In the genomic region with DNA sequence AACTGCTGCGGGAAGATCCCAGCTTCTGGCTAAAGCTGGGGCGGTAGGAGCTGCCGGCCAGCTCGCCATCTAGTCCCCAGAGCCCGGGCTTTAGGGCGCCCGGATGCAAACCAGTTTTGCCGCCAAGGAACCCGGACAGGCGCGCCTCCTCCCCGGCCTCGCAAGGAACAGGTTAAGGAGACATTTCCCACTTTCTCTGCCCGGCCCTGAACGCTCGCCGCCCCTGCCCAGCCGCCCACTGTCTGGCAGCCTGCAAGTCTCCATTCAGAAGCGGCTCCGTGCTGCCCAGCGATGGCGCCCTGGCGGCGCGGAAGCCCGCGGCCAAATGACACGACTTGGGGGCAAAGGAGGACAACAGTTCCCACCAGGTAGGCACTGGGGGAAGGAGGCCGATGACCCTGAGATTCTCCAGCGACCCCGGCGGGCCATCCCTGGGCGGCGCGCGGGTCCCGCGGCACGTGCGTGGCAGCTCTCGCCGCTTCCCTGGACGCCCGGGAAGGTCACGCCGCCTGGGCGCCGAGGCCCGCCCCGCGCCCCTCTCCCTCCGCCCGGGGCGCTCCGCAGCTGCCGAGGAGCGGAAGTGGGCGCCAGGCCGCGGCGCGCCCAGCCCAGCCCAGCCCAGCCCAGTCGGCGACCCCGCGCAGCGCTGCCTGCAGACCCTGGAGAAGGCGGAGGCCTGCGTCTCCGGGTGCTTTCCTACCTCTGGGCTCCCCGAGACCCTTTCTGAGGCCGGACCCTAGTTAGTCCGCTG, we compare ENCODE assay signal across 8 cellular contexts. TPM values are rescaled to one million over a fixed set of nuclear protein-coding genes. Genes with fewer than 3 reads are reported as not detected.
DNase-seq lines count a peak whose midpoint lies in the region; ATAC-seq and TF ChIP-seq lines count a peak whose summit lies in the region.

No MANE protein-coding gene starts in this region.

- H3K9me3 ChIP-seq in iPS-18a (ENCODE audit: control insufficient read depth, low read depth, low read length): no peaks in the 10 kb centered on the region

- H2AFZ ChIP-seq in GM23338: peak overlapping the region; percentile 99

- no peaks in the 10 kb centered on the region for H3K9me3 Mint-ChIP-seq in GM23338

- H3K27ac Mint-ChIP-seq in GM23338: peak overlapping the region; percentile 87; the same call in 1 of the 2 replicates

- H3K4me1 Mint-ChIP-seq in GM23338: peaks cover 12% of the 10 kb centered on the region

- H3K36me3 ChIP-seq in GM23338 (ENCODE audit: insufficient read depth): no peaks in the 10 kb centered on the region
- H3K36me3 ChIP-seq in iPS-18a (ENCODE audit: control insufficient read depth, low read depth, low read length): no peaks in the 10 kb centered on the region

- peak overlapping the region; percentile 80 for H3K4me3 Mint-ChIP-seq in GM23338

- no peaks in the 10 kb centered on the region for H4K20me1 ChIP-seq in GM23338 (replicated peaks; ENCODE audit: insufficient read depth)

- peak; percentile 4 for DNase-seq in NCI-H2107 (lab: John Stamatoyannopoulos, UW)
- DNase-seq in NCI-H2107 treated with DMSO at 0.1 percent for 48 hours (lab: John Stamatoyannopoulos, UW; ENCODE audit: unreplicated experiment): no peak
- DNase-seq in GM23338 (ENCODE audit: low spot score): peak; percentile 75
- DNase-seq in NCI-H1417 (lab: John Stamatoyannopoulos, UW): peak; percentile 63 to 99 (median 95)
- no peak for DNase-seq in astrocyte of the cerebellum (ENCODE audit: low read depth)
- DNase-seq in SW 1271 (lab: John Stamatoyannopoulos, UW): no peak

- no peaks in the 10 kb centered on the region for H3K27me3 ChIP-seq in GM23338 (ENCODE audit: insufficient read depth)
- no peaks in the 10 kb centered on the region for H3K27me3 ChIP-seq in iPS-18a (ENCODE audit: control insufficient read depth, insufficient read depth, low read length)

- peak overlapping the region; percentile 74 for H3K9ac ChIP-seq in iPS-18a (ENCODE audit: low read length)

- no peak overlapping the region for H3K27ac ChIP-seq in GM23338 (ENCODE audit: low read depth)
- H3K27ac ChIP-seq in iPS-18a (ENCODE audit: low read length): no peak overlapping the region
- H3K27ac ChIP-seq in skin epidermis: peak overlapping the region in 17 of 21 experiments; percentile 3 to 91 (median 66)

- peaks cover 4% of the 10 kb centered on the region for H3K27me3 Mint-ChIP-seq in GM23338 (ENCODE audit: insufficient read depth, low read depth, poor library complexity)

- TF ChIP-seq CTCF in GM23338 (conservative IDR thresholded peaks at IDR 0.05; ENCODE audit: low read depth in 2 of 2) (no peak), astrocyte of the cerebellum (IDR thresholded peaks at IDR 0.05; ENCODE audit: low read depth, low read length, missing control alignments) (no peak)

- peak; percentile 97 for ATAC-seq in GM23338

- peak overlapping the region; percentile 96 for H3K4me2 ChIP-seq in GM23338

- H3F3A ChIP-seq in GM23338 (replicated peaks; ENCODE audit: low read depth): no peaks in the 10 kb centered on the region

- no peaks in the 10 kb centered on the region for H3K9me2 ChIP-seq in GM23338 (ENCODE audit: insufficient read depth)

- in situ Hi-C loops in astrocyte of the cerebellum (cut with HindIII; ENCODE audit: low sequenced_read_pairs): no loop called here

- no peaks in the 10 kb centered on the region for H3K36me3 Mint-ChIP-seq in GM23338 (ENCODE audit: low read depth)

- H3K4me3 ChIP-seq in GM23338 (peak overlapping the region; percentile 78), astrocyte of the cerebellum (ENCODE audit: low read depth, low read length) (peak overlapping the region; percentile 46), iPS-18a (ENCODE audit: low read length) (peak overlapping the region; percentile 57), skin epidermis (peak overlapping the region; percentile 11 to 54 (median 43))

- no peaks in the 10 kb centered on the region for H3K79me2 ChIP-seq in GM23338 (replicated peaks; ENCODE audit: insufficient read depth)

- H3K4me1 ChIP-seq in GM23338 (ENCODE audit: insufficient read depth) (peaks cover 14% of the 10 kb centered on the region), iPS-18a (ENCODE audit: control insufficient read depth, low read depth, low read length) (no peaks in the 10 kb centered on the region)

TF ChIP-seq in GM23338, 12 proteins besides CTCF, POLR2A, EP300 and RAD21:
- peak; percentile 57 for TF ChIP-seq POLR2AphosphoS5 (IDR thresholded peaks at IDR 0.05; ENCODE audit: low read depth)
- TF ChIP-seq, protein P1, sequence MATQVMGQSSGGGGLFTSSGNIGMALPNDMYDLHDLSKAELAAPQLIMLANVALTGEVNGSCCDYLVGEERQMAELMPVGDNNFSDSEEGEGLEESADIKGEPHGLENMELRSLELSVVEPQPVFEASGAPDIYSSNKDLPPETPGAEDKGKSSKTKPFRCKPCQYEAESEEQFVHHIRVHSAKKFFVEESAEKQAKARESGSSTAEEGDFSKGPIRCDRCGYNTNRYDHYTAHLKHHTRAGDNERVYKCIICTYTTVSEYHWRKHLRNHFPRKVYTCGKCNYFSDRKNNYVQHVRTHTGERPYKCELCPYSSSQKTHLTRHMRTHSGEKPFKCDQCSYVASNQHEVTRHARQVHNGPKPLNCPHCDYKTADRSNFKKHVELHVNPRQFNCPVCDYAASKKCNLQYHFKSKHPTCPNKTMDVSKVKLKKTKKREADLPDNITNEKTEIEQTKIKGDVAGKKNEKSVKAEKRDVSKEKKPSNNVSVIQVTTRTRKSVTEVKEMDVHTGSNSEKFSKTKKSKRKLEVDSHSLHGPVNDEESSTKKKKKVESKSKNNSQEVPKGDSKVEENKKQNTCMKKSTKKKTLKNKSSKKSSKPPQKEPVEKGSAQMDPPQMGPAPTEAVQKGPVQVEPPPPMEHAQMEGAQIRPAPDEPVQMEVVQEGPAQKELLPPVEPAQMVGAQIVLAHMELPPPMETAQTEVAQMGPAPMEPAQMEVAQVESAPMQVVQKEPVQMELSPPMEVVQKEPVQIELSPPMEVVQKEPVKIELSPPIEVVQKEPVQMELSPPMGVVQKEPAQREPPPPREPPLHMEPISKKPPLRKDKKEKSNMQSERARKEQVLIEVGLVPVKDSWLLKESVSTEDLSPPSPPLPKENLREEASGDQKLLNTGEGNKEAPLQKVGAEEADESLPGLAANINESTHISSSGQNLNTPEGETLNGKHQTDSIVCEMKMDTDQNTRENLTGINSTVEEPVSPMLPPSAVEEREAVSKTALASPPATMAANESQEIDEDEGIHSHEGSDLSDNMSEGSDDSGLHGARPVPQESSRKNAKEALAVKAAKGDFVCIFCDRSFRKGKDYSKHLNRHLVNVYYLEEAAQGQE (IDR thresholded peaks at IDR 0.05; ENCODE audit: unreplicated experiment): no peak

RNA-seq across cellular contexts. Expression of gene HNRNPA1L2, which starts 42.2 kb away (rescaled TPM):
- total RNA-seq in GM23338 (2014; rRNA removed; shearing (Covaris generic)): 3.3 and 3.6 TPM in 2 replicates
- polyA plus RNA-seq in GM23338 (2016; fragmentation: Nextera tagmentation; extraction: Ambion mirVana): 7.2 and 9.4 TPM in 2 replicates

RNA-seq across cellular contexts. Expression of gene SUGT1, which starts 52.6 kb away (rescaled TPM):
- 60.9 and 61.3 TPM in 2 replicates for total RNA-seq in GM23338 (2014; rRNA removed; shearing (Covaris generic))
- 153 and 172 TPM in 2 replicates for polyA plus RNA-seq in GM23338 (2016; fragmentation: Nextera tagmentation; extraction: Ambion mirVana)

Comparison
In these comparisons a context has a peak if more than half of its experiments do, and no peak if none do; other contexts are left out.
1. DNase-seq: peak in NCI-H2107 (single experiment), GM23338 (single experiment) and NCI-H1417 (3 of 3); none in NCI-H2107 treated with DMSO at 0.1 percent for 48 hours (single experiment), astrocyte of the cerebellum (single experiment) and SW 1271 (0 of 2).
2. H3K27ac ChIP-seq: peak in skin epidermis (17 of 21); none in GM23338 (single experiment) and iPS-18a (single experiment).
3. Peak in every context shown above with its lines, with median percentiles within 50 percentile points of each other: H3K4me3 ChIP-seq.